20 cellular contexts compared by ENCODE assay signal in genomic region chr1:53733447-53733931, GRCh38. TPM values are rescaled to one million over a fixed set of nuclear protein-coding genes. Genes with fewer than 3 reads are reported as not detected.
DNase-seq lines count a peak whose midpoint lies in the region; ATAC-seq, FAIRE-seq and TF ChIP-seq lines count a peak whose summit lies in the region.
"Had no signal": no experiment of that assay in that cellular context is flagged by ENCODE, and none has a peak within 500 bp of the region (broad histone marks: within the 10 kb centered on the region; RNA-seq: fewer than 3 reads in every experiment).

No MANE protein-coding gene starts in this region.

- H3K36me3 ChIP-seq in SJSA1 (no peaks in the 10 kb centered on the region), stomach (no peaks in the 10 kb centered on the region), transverse colon (no peaks in the 10 kb centered on the region)
- H3K36me3 ChIP-seq: BLaER1, right lobe of liver, thoracic aorta had no signal

- H3K9me3 ChIP-seq in SJSA1 (replicated peaks) (no peaks in the 10 kb centered on the region), stomach (no peaks in the 10 kb centered on the region), transverse colon (no peaks in the 10 kb centered on the region)
- H3K9me3 ChIP-seq: BLaER1, Caco-2, right lobe of liver, thoracic aorta had no signal

- WGBS in stomach, 5 donors: 88 to 94% (median 90%) methylated on average over 12 of the region's 12 CpGs
- WGBS in transverse colon (ENCODE audit: low coverage in 1 of 2), 2 donors: 82 to 93% methylated on average over 10 to 12 of the region's 12 CpGs

- H3K27me3 ChIP-seq in SJSA1 (replicated peaks): no peaks in the 10 kb centered on the region
- H3K27me3 ChIP-seq in stomach: peaks cover 4 to 52% (median 15%) of the 10 kb centered on the region in 3 donors
- peaks cover 72% of the 10 kb centered on the region for H3K27me3 ChIP-seq in transverse colon

- H3K4me1 ChIP-seq in SJSA1 (replicated peaks): peaks cover 46% of the 10 kb centered on the region
- peaks cover 9 to 13% (median 11%) of the 10 kb centered on the region in 4 donors for H3K4me1 ChIP-seq in stomach
- H3K4me1 ChIP-seq in transverse colon: peaks cover 0 to 13% (median 10%) of the 10 kb centered on the region in 4 donors
- H3K4me1 ChIP-seq: Caco-2 had no signal

- in situ Hi-C loops in transverse colon (cut with MboI; ENCODE audit: low pct_ligation_motif_present in 1 of 4, low pct_unique_long_range_greater_than_20kb in 1 of 4, low sequenced_read_pairs in 3 of 4): no loop called here

- peak; percentile 3 for FAIRE-seq in G401.6 (lab: Jason Lieb, UNC)
- FAIRE-seq in frontal cortex (lab: Jason Lieb, UNC): no peak

- H3K27ac ChIP-seq in SJSA1 (peak overlapping the region; percentile 90), stomach (peak overlapping the region in 3 of 5 donors; percentile 23 to 59 (median 27)), transverse colon (peak overlapping the region in 2 of 4 donors; percentile 42 to 53)
- H3K27ac ChIP-seq: BLaER1, right lobe of liver, thoracic aorta had no signal

- no peak for TF ChIP-seq EP300 in stomach (IDR thresholded peaks at IDR 0.05)
- TF ChIP-seq EP300 in transverse colon (IDR thresholded peaks at IDR 0.05; ENCODE audit: low read depth): no peak

- TF ChIP-seq CTCF in foreskin fibroblast (IDR thresholded peaks at IDR 0.05; ENCODE audit: low read depth, low read length): no peak
- no peak for TF ChIP-seq CTCF in stomach (IDR thresholded peaks at IDR 0.05)
- no peak for TF ChIP-seq CTCF in transverse colon (IDR thresholded peaks at IDR 0.05)

- no peak overlapping the region for H3K4me3 ChIP-seq in SJSA1
- peak overlapping the region; percentile 32 to 50 for H3K4me3 ChIP-seq in foreskin fibroblast (ENCODE audit: low read depth in 1 of 2, low read length in 2 of 2)
- H3K4me3 ChIP-seq in stomach: no peak overlapping the region
- no peak overlapping the region for H3K4me3 ChIP-seq in transverse colon
- H3K4me3 ChIP-seq: BLaER1, right lobe of liver, thoracic aorta had no signal

- intact Hi-C loops in stomach (cut with DNase I; ENCODE audit: low total_unique reads) (no loop called here), transverse colon (cut with DNase I; ENCODE audit: low total_unique reads) (no loop called here)

- ATAC-seq in GM21737 (IDR thresholded peaks at IDR 0.05; ENCODE audit: unreplicated experiment): no peak
- ATAC-seq: right lobe of liver; stimulated activated memory B cell treated with anti-CD40 and anti-IgM and Interleukin-4, amounts not matched to agents 10 μg/mL and 1 μg/mL and 100 μg/mL, for 72 hours; WTC11 had no signal

- DNase-seq in SJSA1 (ENCODE audit: low read depth in 1 of 2, low spot score in 2 of 2): no peak
- DNase-seq in foreskin fibroblast: no peak
- DNase-seq in stomach: no peak
- no peak for DNase-seq in frontal cortex (ENCODE audit: low spot score in 2 of 2)
- DNase-seq in transverse colon: no peak
- DNase-seq: activated CD4-positive, alpha-beta memory T cell treated with anti-CD3 and anti-CD28 coated beads, Interleukin-2, amount 10 ng/mL, durations not matched to agents 7 days and 5 days; activated naive CD4-positive, alpha-beta T cell treated with anti-CD3 and anti-CD28 coated beads for 36 hours; Caco-2; cerebellar nuclear complex; effector CD8-positive, alpha-beta T cell; naive B cell; right lobe of liver had no signal

- no peak for TF ChIP-seq POLR2A in stomach (IDR thresholded peaks at IDR 0.05)
- TF ChIP-seq POLR2A in transverse colon (IDR thresholded peaks at IDR 0.05): no peak

RNA-seq across cellular contexts. Expression of gene GLIS1, which starts 5.5 kb away (rescaled TPM):
- 1.2 and 2.6 TPM in 2 replicates for total RNA-seq in SJSA1 (2014; rRNA removed; shearing (Covaris generic))
- total RNA-seq in stomach (1 to 10 TPM in 1 of 5 donors, under 1 TPM in 3, not detected in 1; 0.29 to 4.8 (median 0.50) TPM), frontal cortex (not detected), transverse colon (under 1 TPM in 3 of 4 donors, not detected in 1; 0.16 to 0.75 (median 0.27) TPM)
- polyA plus RNA-seq in stomach: 1 to 10 TPM in 2 of 3 donors, under 1 TPM in 1; 0.20 to 1.7 (median 1.1) TPM
- total RNA-seq: activated CD4-positive, alpha-beta memory T cell treated with anti-CD3 and anti-CD28 coated beads, Interleukin-2, amount 10 ng/mL, durations not matched to agents 7 days and 5 days; activated naive CD4-positive, alpha-beta T cell treated with anti-CD3 and anti-CD28 coated beads for 36 hours; Caco-2; mammary epithelial cell; right lobe of liver; T-helper 2 cell treated with Interferon-gamma antibody and Interleukin-4, amounts not matched to agents 100 ng/mL and 5 ng/mL, for 36 hours had no signal
- polyA plus RNA-seq: mammary epithelial cell had no signal

Comparison
In these comparisons a context has a peak if more than half of its experiments do, and no peak if none do; other contexts are left out.
1. H3K4me3 ChIP-seq: peak in foreskin fibroblast (2 of 2); none in SJSA1 (single experiment), stomach (0 of 4) and transverse colon (0 of 4).